In genomic region chr1:240611228-240611618, GRCh38 we compare ENCODE assay signal across 8 cellular contexts. TPM values are rescaled to one million over a fixed set of nuclear protein-coding genes. Genes with fewer than 3 reads are reported as not detected.
DNase-seq lines count a peak whose midpoint lies in the region; ATAC-seq and TF ChIP-seq lines count a peak whose summit lies in the region.

No MANE protein-coding gene starts in this region.

- peak overlapping the region; percentile 69 for H3K4me2 ChIP-seq in Karpas-422 (ENCODE audit: low read depth, low read length, poor library complexity, severe bottlenecking)

- TF ChIP-seq CTCF in AG09309 (IDR thresholded peaks at IDR 0.05; ENCODE audit: control insufficient read depth, insufficient read depth, low read depth, low read length, missing control alignments) (no peak), dorsolateral prefrontal cortex (IDR thresholded peaks at IDR 0.05 in 54 of 56, conservative IDR thresholded peaks at IDR 0.05 in 2 of 56; ENCODE audit: low read depth in 1 of 56, partially characterized antibody in 56 of 56) (no peak), natural killer cell (IDR thresholded peaks at IDR 0.05) (no peak)

- H3K4me3 Mint-ChIP-seq in natural killer cell, result peak overlapping the region; percentile 99

- H4K20me1 ChIP-seq in Karpas-422 (ENCODE audit: insufficient read depth, low read depth, low read length), result no peaks in the 10 kb centered on the region

- no peaks in the 10 kb centered on the region for H3K9me3 ChIP-seq in Karpas-422 (ENCODE audit: low read length)

- no peaks in the 10 kb centered on the region for H3K27me3 ChIP-seq in Karpas-422 (ENCODE audit: low read length)
- H3K27me3 ChIP-seq in dorsolateral prefrontal cortex, result peaks cover 0 to 19% (median 0%) of the 10 kb centered on the region in 45 donors

- H3K36me3 Mint-ChIP-seq in natural killer cell, result no peaks in the 10 kb centered on the region

- peak overlapping the region; percentile 65; the same call in 1 of the 2 replicates for H2AFZ ChIP-seq in Karpas-422 (ENCODE audit: low read length)

- H3K9me2 ChIP-seq in Karpas-422 (replicated peaks; ENCODE audit: insufficient read depth, low read length), result no peaks in the 10 kb centered on the region

- no peaks in the 10 kb centered on the region for H3K9me3 Mint-ChIP-seq in natural killer cell

- H3K36me3 ChIP-seq in Karpas-422 (ENCODE audit: insufficient read depth, low read length), result no peaks in the 10 kb centered on the region

- intact Hi-C loops in dorsolateral prefrontal cortex (cut with DNase I), result no loop called here
- intact Hi-C loops in natural killer cell (cut with micrococcal nuclease), result no loop called here

- H3K27ac ChIP-seq in Karpas-422 (ENCODE audit: low read length) (no peak overlapping the region), dorsolateral prefrontal cortex (peak overlapping the region in 9 of 59 donors; percentile 9 to 55 (median 31))

- H3K4me3 ChIP-seq in AG09309 (ENCODE audit: control insufficient read depth, low read depth, low read length) (peak overlapping the region; percentile 71), Karpas-422 (ENCODE audit: low read length) (peak overlapping the region; percentile 64), dorsolateral prefrontal cortex (peak overlapping the region in 58 of 59 donors; percentile 31 to 79 (median 62))

- peak overlapping the region; percentile 46; the same call in 1 of the 2 replicates for H3K9ac ChIP-seq in Karpas-422 (ENCODE audit: low read length)

- H3K4me1 ChIP-seq in Karpas-422 (ENCODE audit: low read length), result peaks cover 11% of the 10 kb centered on the region; the same call in 1 of the 2 replicates

- peaks cover 31 to 41% of the 10 kb centered on the region in 2 donors for H3K4me1 Mint-ChIP-seq in natural killer cell

- H3K79me2 ChIP-seq in Karpas-422 (ENCODE audit: low read length), result no peaks in the 10 kb centered on the region

- peak overlapping the region; percentile 69 to 81 for H3K27ac Mint-ChIP-seq in natural killer cell

- no peak for ATAC-seq in natural killer cell
- no peak for ATAC-seq in HG02798 (IDR thresholded peaks at IDR 0.05; ENCODE audit: poor library complexity, unreplicated experiment)
- no peak for ATAC-seq in GM18870 (IDR thresholded peaks at IDR 0.05; ENCODE audit: unreplicated experiment)

- no peak for DNase-seq in AG09309 (ENCODE audit: low read depth)
- DNase-seq in Karpas-422, result no peak
- DNase-seq in dorsolateral prefrontal cortex, result no peak
- no peak for DNase-seq in natural killer cell
- no peak for DNase-seq in HuH-7.5 (ENCODE audit: low spot score)
- no peak for DNase-seq in stimulated activated naive CD4-positive, alpha-beta T cell (lab: John Stamatoyannopoulos, UW)

- peaks cover 44 to 87% of the 10 kb centered on the region in 2 donors for H3K27me3 Mint-ChIP-seq in natural killer cell (ENCODE audit: low read depth in 2 of 2)

RNA-seq across cellular contexts. Expression of gene GREM2, which starts 0.7 kb away (rescaled TPM):
- total RNA-seq in Karpas-422 (2014; rRNA removed; shearing (Covaris generic); ENCODE audit: low replicate concordance), result not detected in 2 replicates
- total RNA-seq in dorsolateral prefrontal cortex (10 to 100 TPM in 13 of 120 experiments, 1 to 10 TPM in 107; 1.9 to 15.3 (median 7.1) TPM), natural killer cell (under 1 TPM in 2 of 3 donors, not detected in 1; 0.08 to 0.34 TPM)
